In the genomic region with DNA sequence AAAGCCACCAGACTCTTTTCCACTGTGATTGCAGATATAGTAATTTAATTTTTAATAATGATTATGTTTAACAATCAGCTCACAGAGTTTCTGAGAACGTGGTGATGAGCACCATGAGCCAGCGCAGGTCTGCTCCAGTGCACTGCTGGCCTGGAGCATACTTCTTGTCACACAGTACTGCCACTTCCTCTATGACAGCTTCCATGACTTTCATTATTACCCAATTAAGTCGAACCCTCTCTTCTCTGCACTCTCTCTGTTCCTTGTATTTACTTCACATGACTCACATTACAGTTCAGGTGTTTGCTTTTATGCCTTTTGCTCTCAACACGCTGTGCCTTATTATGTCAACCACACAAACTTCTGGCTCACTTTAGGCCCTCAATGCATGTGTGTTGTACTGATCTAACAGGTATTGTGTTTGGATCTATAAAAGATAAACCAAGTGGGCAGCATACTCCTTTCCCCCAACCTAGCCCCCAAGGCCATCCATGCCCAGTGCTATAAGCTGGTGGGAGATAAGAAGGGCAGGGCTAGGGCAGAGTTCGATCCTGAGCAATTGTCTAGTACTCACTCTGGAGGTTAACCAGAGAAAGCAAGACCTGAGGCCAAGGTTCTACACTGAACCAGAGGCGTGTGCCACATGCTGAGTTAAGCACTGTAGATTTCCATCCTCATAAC, we compare ENCODE assay signal across 13 cellular contexts.
DNase-seq lines count a peak whose midpoint lies in the region; ATAC-seq, FAIRE-seq and TF ChIP-seq lines count a peak whose summit lies in the region.
"Had no signal": no experiment of that assay in that cellular context is flagged by ENCODE, and none has a peak within 500 bp of the region (broad histone marks: within the 10 kb centered on the region; RNA-seq: fewer than 3 reads in every experiment).

No MANE protein-coding gene starts in this region.

- no peak overlapping the region for H3K23ac ChIP-seq in H1 (ENCODE audit: insufficient read length)

- CTCF ChIA-PET in H1 (lab: Charles Lee; ENCODE audit: partially characterized antibody), result interaction anchor here (0.8 kb wide), 1 partner anchor 158 kb away, joined by 3 read pairs; no protein-coding TSS in a partner anchor
- CTCF ChIA-PET in activated CD4-positive, alpha-beta memory T cell treated with anti-CD3 and anti-CD28 coated beads, Interleukin-2, amount 10 ng/mL, durations not matched to agents 7 days and 5 days (lab: Charles Lee), result no interaction called here
- CTCF ChIA-PET in naive thymus-derived CD4-positive, alpha-beta T cell (lab: Charles Lee), result no interaction called here
- CTCF ChIA-PET in HEK293T (lab: Yijun Ruan, JAX), result no interaction called here

- peak overlapping the region; percentile 23 for H4K5ac ChIP-seq in H1 (ENCODE audit: insufficient read length, low read depth, low read length)

- peaks cover 22% of the 10 kb centered on the region for H3K4me1 ChIP-seq in GM23338 (ENCODE audit: insufficient read depth)
- H3K4me1 ChIP-seq in H1 (replicated peaks in 1 of 4; ENCODE audit: control insufficient read depth in 3 of 4, insufficient read depth in 4 of 4, low read length in 3 of 4), result peaks cover 7 to 16% (median 9%) of the 10 kb centered on the region in 4 experiments
- no peaks in the 10 kb centered on the region for H3K4me1 ChIP-seq in naive thymus-derived CD4-positive, alpha-beta T cell (ENCODE audit: control insufficient read depth in 2 of 2, insufficient read depth in 2 of 2, low read length in 2 of 2)

- H3K36me3 ChIP-seq in GM23338 (ENCODE audit: insufficient read depth), result no peaks in the 10 kb centered on the region
- H3K36me3 ChIP-seq in H1 (ENCODE audit: control insufficient read depth in 2 of 4, insufficient read depth in 4 of 4, low read length in 3 of 4), result no peaks in the 10 kb centered on the region
- H3K36me3 ChIP-seq in naive thymus-derived CD4-positive, alpha-beta T cell (ENCODE audit: control insufficient read depth in 2 of 3, insufficient read depth in 3 of 3, low read length in 3 of 3), result no peaks in the 10 kb centered on the region

- TF ChIP-seq RAD21 in H1 (IDR thresholded peaks at IDR 0.05 in 1 of 2, conservative IDR thresholded peaks at IDR 0.05 in 1 of 2; ENCODE audit: low read depth in 2 of 2, low read length in 2 of 2), result no peak

- no peaks in the 10 kb centered on the region for H3K79me2 ChIP-seq in GM23338 (replicated peaks; ENCODE audit: insufficient read depth)
- H3K79me2 ChIP-seq in H1 (ENCODE audit: control insufficient read depth in 1 of 2, insufficient read depth in 2 of 2, low read length in 2 of 2), result no peaks in the 10 kb centered on the region

- H3K27me3 Mint-ChIP-seq in GM23338 (ENCODE audit: insufficient read depth, low read depth, poor library complexity), result peaks cover 1% of the 10 kb centered on the region
- H3K27me3 Mint-ChIP-seq in activated CD4-positive, alpha-beta memory T cell treated with anti-CD3 and anti-CD28 coated beads, Interleukin-2, amount 10 ng/mL, durations not matched to agents 7 days and 5 days, result no peaks in the 10 kb centered on the region
- peaks cover 0 to 12% (median 3%) of the 10 kb centered on the region in 5 donors for H3K27me3 Mint-ChIP-seq in naive thymus-derived CD4-positive, alpha-beta T cell
- H3K27me3 Mint-ChIP-seq: activated CD8-positive, alpha-beta memory T cell treated with anti-CD3 and anti-CD28 coated beads, Interleukin-2, amount 10 ng/mL, durations not matched to agents 7 days and 5 days had no signal

- H3K9me3 Mint-ChIP-seq in GM23338, result no peaks in the 10 kb centered on the region; the same call in 2 of the 3 replicates
- no peaks in the 10 kb centered on the region for H3K9me3 Mint-ChIP-seq in activated CD4-positive, alpha-beta memory T cell treated with anti-CD3 and anti-CD28 coated beads, Interleukin-2, amount 10 ng/mL, durations not matched to agents 7 days and 5 days
- peaks cover 0 to 5% (median 3%) of the 10 kb centered on the region in 11 donors for H3K9me3 Mint-ChIP-seq in naive thymus-derived CD4-positive, alpha-beta T cell
- H3K9me3 Mint-ChIP-seq: neural crest cell had no signal

- no peaks in the 10 kb centered on the region for H3F3A ChIP-seq in GM23338 (replicated peaks; ENCODE audit: low read depth)

- H3K4me2 ChIP-seq in GM23338, result peak overlapping the region; percentile 59; the same call in 1 of the 2 replicates
- H3K4me2 ChIP-seq in H1 (ENCODE audit: insufficient read depth in 1 of 2, low read depth in 2 of 2, low read length in 2 of 2), result peak overlapping the region in 1 of 2 experiments; percentile 56; a peak in 1 of 4 replicates

- H3K27me3 ChIP-seq in GM23338 (ENCODE audit: insufficient read depth) (no peaks in the 10 kb centered on the region), H1 (replicated peaks in 1 of 4; ENCODE audit: control insufficient read depth in 3 of 4, extremely low read depth in 1 of 4, insufficient read depth in 3 of 4, low read length in 3 of 4) (no peaks in the 10 kb centered on the region)
- no peaks in the 10 kb centered on the region for H3K27me3 ChIP-seq in naive thymus-derived CD4-positive, alpha-beta T cell (ENCODE audit: control insufficient read depth in 2 of 2, insufficient read depth in 2 of 2, low read length in 2 of 2)

- ATAC-seq in GM18502 (IDR thresholded peaks at IDR 0.05; ENCODE audit: poor library complexity, unreplicated experiment) (peak; percentile 81), GM23338 (peak; percentile 48)
- ATAC-seq in naive thymus-derived CD4-positive, alpha-beta T cell, result no peak
- ATAC-seq: activated CD8-positive, alpha-beta memory T cell treated with anti-CD3 and anti-CD28 coated beads, Interleukin-2, amount 10 ng/mL, durations not matched to agents 7 days and 5 days had no signal

- POLR2A ChIA-PET in H1 (lab: Charles Lee; ENCODE audit: partially characterized antibody), result no interaction called here
- POLR2A ChIA-PET in activated CD4-positive, alpha-beta memory T cell treated with anti-CD3 and anti-CD28 coated beads, Interleukin-2, amount 10 ng/mL, durations not matched to agents 7 days and 5 days (lab: Charles Lee), result no interaction called here
- POLR2A ChIA-PET in naive thymus-derived CD4-positive, alpha-beta T cell (lab: Charles Lee), result no interaction called here
- POLR2A ChIA-PET in HEK293T (lab: Yijun Ruan, JAX), result no interaction called here

- H3K9me3 ChIP-seq in H1 (ENCODE audit: insufficient read depth in 2 of 2, low read depth in 1 of 2, low read length in 1 of 2), result no peaks in the 10 kb centered on the region
- no peaks in the 10 kb centered on the region for H3K9me3 ChIP-seq in naive thymus-derived CD4-positive, alpha-beta T cell (ENCODE audit: control insufficient read depth in 2 of 3, low read length in 3 of 3)

- intact Hi-C loops in naive thymus-derived CD4-positive, alpha-beta T cell (cut with micrococcal nuclease), result no loop called here

- 0 out of 2 replicates have a peak, but pooled peaks cover 7% of the 10 kb centered on the region for H3K9me2 ChIP-seq in GM23338 (ENCODE audit: insufficient read depth)

- H3K56ac ChIP-seq in H1 (replicated peaks; ENCODE audit: insufficient read length, low read depth, low read length), result no peak overlapping the region

- no peak overlapping the region for H3K4me3 Mint-ChIP-seq in GM23338
- no peak overlapping the region for H3K4me3 Mint-ChIP-seq in activated CD4-positive, alpha-beta memory T cell treated with anti-CD3 and anti-CD28 coated beads, Interleukin-2, amount 10 ng/mL, durations not matched to agents 7 days and 5 days
- H3K4me3 Mint-ChIP-seq in naive thymus-derived CD4-positive, alpha-beta T cell, result no peak overlapping the region
- H3K4me3 Mint-ChIP-seq: activated CD8-positive, alpha-beta memory T cell treated with anti-CD3 and anti-CD28 coated beads, Interleukin-2, amount 10 ng/mL, durations not matched to agents 7 days and 5 days; neural crest cell had no signal

- H3K27ac Mint-ChIP-seq in GM23338, result no peak overlapping the region
- no peak overlapping the region for H3K27ac Mint-ChIP-seq in activated CD4-positive, alpha-beta memory T cell treated with anti-CD3 and anti-CD28 coated beads, Interleukin-2, amount 10 ng/mL, durations not matched to agents 7 days and 5 days
- H3K27ac Mint-ChIP-seq in naive thymus-derived CD4-positive, alpha-beta T cell, result no peak overlapping the region
- H3K27ac Mint-ChIP-seq: activated CD8-positive, alpha-beta memory T cell treated with anti-CD3 and anti-CD28 coated beads, Interleukin-2, amount 10 ng/mL, durations not matched to agents 7 days and 5 days had no signal

- peak overlapping the region; percentile 16; the same call in 1 of the 2 replicates for H2BK5ac ChIP-seq in H1 (ENCODE audit: low read depth, low read length)

- TF ChIP-seq CTCF in GM23338 (conservative IDR thresholded peaks at IDR 0.05; ENCODE audit: low read depth in 2 of 2), result no peak
- TF ChIP-seq CTCF in H1 (IDR thresholded peaks at IDR 0.05; ENCODE audit: control extremely low read depth in 1 of 3, insufficient read depth in 1 of 3, low read depth in 1 of 3, low read length in 3 of 3), result no peak
- TF ChIP-seq CTCF in GM20000 (IDR thresholded peaks at IDR 0.05; ENCODE audit: extremely low read depth, missing control alignments), result no peak

- peaks cover 5% of the 10 kb centered on the region; the same call in 1 of the 2 replicates for H3K23me2 ChIP-seq in H1 (ENCODE audit: low read depth, low read length)

- H3K9ac ChIP-seq in H1 (replicated peaks in 1 of 4; ENCODE audit: extremely low read depth in 1 of 4, low read depth in 3 of 4, low read length in 3 of 4), result no peak overlapping the region

- H2BK15ac ChIP-seq in H1 (ENCODE audit: low read length), result no peak overlapping the region

- H2AK5ac ChIP-seq in H1 (ENCODE audit: low read depth, low read length), result no peak overlapping the region

- H3K4me3 ChIP-seq in GM23338 (0 out of 2 replicates have a peak overlapping the region, but pooled peaks have one; percentile 23), H1 (ENCODE audit: extremely low read depth in 1 of 4, insufficient read depth in 2 of 4, low read depth in 3 of 4, low read length in 4 of 4) (peak overlapping the region in 1 of 4 experiments; percentile 18; a peak in 1 of 8 replicates)
- no peak overlapping the region for H3K4me3 ChIP-seq in naive thymus-derived CD4-positive, alpha-beta T cell (ENCODE audit: low read length)

- no peak for TF ChIP-seq EP300 in H1 (IDR thresholded peaks at IDR 0.05; ENCODE audit: borderline replicate concordance in 1 of 2, low read depth in 2 of 2, low read length in 2 of 2)

- H3K27ac ChIP-seq in GM23338 (ENCODE audit: low read depth), result no peak overlapping the region
- H3K27ac ChIP-seq in H1 (ENCODE audit: low read depth, low read length), result no peak overlapping the region
- no peak overlapping the region for H3K27ac ChIP-seq in naive thymus-derived CD4-positive, alpha-beta T cell (ENCODE audit: low read depth, low read length)

- H2BK120ac ChIP-seq in H1 (replicated peaks; ENCODE audit: low read depth, low read length), result peak overlapping the region; percentile 73

- H4K8ac ChIP-seq in H1 (ENCODE audit: extremely low read depth, insufficient read depth, low read length), result no peak overlapping the region

- H2AFZ ChIP-seq in GM23338 (no peak overlapping the region), H1 (ENCODE audit: low read length) (no peak overlapping the region)

- no peaks in the 10 kb centered on the region for H3K79me1 ChIP-seq in H1 (ENCODE audit: low read depth, low read length)

- no peaks in the 10 kb centered on the region for H3K36me3 Mint-ChIP-seq in GM23338 (ENCODE audit: low read depth)
- no peaks in the 10 kb centered on the region for H3K36me3 Mint-ChIP-seq in activated CD4-positive, alpha-beta memory T cell treated with anti-CD3 and anti-CD28 coated beads, Interleukin-2, amount 10 ng/mL, durations not matched to agents 7 days and 5 days (ENCODE audit: low read depth)
- no peaks in the 10 kb centered on the region for H3K36me3 Mint-ChIP-seq in naive thymus-derived CD4-positive, alpha-beta T cell
- H3K36me3 Mint-ChIP-seq: activated CD8-positive, alpha-beta memory T cell treated with anti-CD3 and anti-CD28 coated beads, Interleukin-2, amount 10 ng/mL, durations not matched to agents 7 days and 5 days had no signal

- no peak for TF ChIP-seq POLR2A in H1 (IDR thresholded peaks at IDR 0.05; ENCODE audit: control extremely low read depth in 1 of 2, low read depth in 2 of 2, low read length in 2 of 2)

- H3K4me1 Mint-ChIP-seq in GM23338, result peaks cover 31% of the 10 kb centered on the region
- H3K4me1 Mint-ChIP-seq in activated CD4-positive, alpha-beta memory T cell treated with anti-CD3 and anti-CD28 coated beads, Interleukin-2, amount 10 ng/mL, durations not matched to agents 7 days and 5 days, result no peaks in the 10 kb centered on the region
- H3K4me1 Mint-ChIP-seq in naive thymus-derived CD4-positive, alpha-beta T cell, result no peaks in the 10 kb centered on the region
- H3K4me1 Mint-ChIP-seq: activated CD8-positive, alpha-beta memory T cell treated with anti-CD3 and anti-CD28 coated beads, Interleukin-2, amount 10 ng/mL, durations not matched to agents 7 days and 5 days had no signal

- DNase-seq in GM23338 (ENCODE audit: low spot score), result no peak
- peak; percentile 57 for DNase-seq in NCI-H1417 treated with DMSO at 0.1 percent for 48 hours (lab: John Stamatoyannopoulos, UW)
- no peak for DNase-seq in H1 (ENCODE audit: low read depth in 1 of 2, low spot score in 2 of 2)
- DNase-seq in activated CD4-positive, alpha-beta memory T cell treated with anti-CD3 and anti-CD28 coated beads, Interleukin-2, amount 10 ng/mL, durations not matched to agents 7 days and 5 days, result no peak
- no peak for DNase-seq in naive thymus-derived CD4-positive, alpha-beta T cell
- DNase-seq in GM20000 (ENCODE audit: low spot score), result no peak
- no peak for DNase-seq in HEK293T (ENCODE audit: extremely low spot score)
- DNase-seq: activated CD8-positive, alpha-beta memory T cell treated with anti-CD3 and anti-CD28 coated beads, Interleukin-2, amount 10 ng/mL, durations not matched to agents 7 days and 5 days; cortex of kidney; RPMI8226 had no signal

- peak overlapping the region; percentile 84 for H3K4ac ChIP-seq in H1 (replicated peaks; ENCODE audit: insufficient read length, low read depth, low read length)

- 84% methylated on average over 6 of the region's 6 CpGs; no CpG with 5 or more reads in 1 of the 2 experiments for WGBS in H1 (ENCODE audit: extremely low coverage in 1 of 2, insufficient coverage in 1 of 2, insufficient read length in 1 of 2, insufficient replicate concordance in 2 of 2, low coverage in 1 of 2, low lambda C conversion rate in 2 of 2, missing lambda C conversion rate in 1 of 2), 2 experiments

- FAIRE-seq in H1 (lab: Jason Lieb, UNC), result no peak
- FAIRE-seq: HTR-8/SVneo had no signal

- H2BK20ac ChIP-seq in H1 (ENCODE audit: low read length), result peak overlapping the region; percentile 53

- peak overlapping the region; percentile 14 for H4K91ac ChIP-seq in H1 (replicated peaks; ENCODE audit: insufficient read length, low read length)

- H4K20me1 ChIP-seq in GM23338 (replicated peaks; ENCODE audit: insufficient read depth), result no peaks in the 10 kb centered on the region
- no peaks in the 10 kb centered on the region for H4K20me1 ChIP-seq in H1 (replicated peaks in 1 of 2; ENCODE audit: control insufficient read depth in 1 of 2, insufficient read depth in 2 of 2, low read length in 2 of 2)

- peak overlapping the region; percentile 42; the same call in 1 of the 2 replicates for H2BK12ac ChIP-seq in H1 (ENCODE audit: low read depth, low read length)

- H3K18ac ChIP-seq in H1 (ENCODE audit: extremely low read depth, low read length), result peak overlapping the region; percentile 39; the same call in 1 of the 2 replicates

- H3K14ac ChIP-seq in H1 (ENCODE audit: insufficient read length), result no peak overlapping the region
